Comparison of ENCODE assay signal across 6 cellular contexts in genomic region chr19:6393982-6394412, GRCh38. TPM values are rescaled to one million over a fixed set of nuclear protein-coding genes. Genes with fewer than 3 reads are reported as not detected.
DNase-seq lines count a peak whose midpoint lies in the region; TF ChIP-seq lines count a peak whose summit lies in the region.

No MANE protein-coding gene starts in this region.

- H3K4me3 Mint-ChIP-seq in progenitor cell of endocrine pancreas (ENCODE audit: low read depth): peak overlapping the region; percentile 90

- in situ Hi-C loops in astrocyte of the spinal cord (cut with HindIII; ENCODE audit: low sequenced_read_pairs): no loop called here

- peaks cover 4% of the 10 kb centered on the region for H3K36me3 Mint-ChIP-seq in progenitor cell of endocrine pancreas (ENCODE audit: insufficient read depth)

- peaks cover 20% of the 10 kb centered on the region for H3K4me1 Mint-ChIP-seq in progenitor cell of endocrine pancreas (ENCODE audit: low read depth)

- no peaks in the 10 kb centered on the region for H3K9me3 Mint-ChIP-seq in progenitor cell of endocrine pancreas (ENCODE audit: low read depth)

- peak overlapping the region; percentile 74 for H3K4me3 ChIP-seq in astrocyte of the spinal cord (ENCODE audit: low read depth, low read length)

- no peaks in the 10 kb centered on the region for H3K27me3 Mint-ChIP-seq in progenitor cell of endocrine pancreas

- TF ChIP-seq CTCF in astrocyte of the spinal cord (IDR thresholded peaks at IDR 0.05; ENCODE audit: low read depth, low read length): no peak
- TF ChIP-seq CTCF in progenitor cell of endocrine pancreas (IDR thresholded peaks at IDR 0.05; ENCODE audit: unreplicated experiment): no peak

- DNase-seq in SIG-M5 treated with dmso at 0.1 percent for 504 hours (lab: John Stamatoyannopoulos, UW; ENCODE audit: unreplicated experiment) (peak; percentile 71), SIG-M5 (lab: John Stamatoyannopoulos, UW) (no peak), astrocyte of the spinal cord (ENCODE audit: low read depth, low spot score) (no peak), progenitor cell of endocrine pancreas (ENCODE audit: low spot score, unreplicated experiment) (no peak), NCI-H526 (lab: John Stamatoyannopoulos, UW) (no peak), GM19238 (ENCODE audit: insufficient read length, low spot score) (no peak)

- H3K27ac Mint-ChIP-seq in progenitor cell of endocrine pancreas: peak overlapping the region; percentile 95

RNA-seq across cellular contexts. Expression of gene GTF2F1, which starts 1.0 kb away (rescaled TPM):
- total RNA-seq in progenitor cell of endocrine pancreas: 75.1 and 77.8 TPM in 2 replicates

RNA-seq across cellular contexts. Expression of gene PSPN, which starts 18.3 kb away (rescaled TPM):
- total RNA-seq in progenitor cell of endocrine pancreas: 4.3 TPM in 2 replicates

RNA-seq across cellular contexts. Expression of gene ALKBH7, which starts 21.4 kb away (rescaled TPM):
- 72.1 and 79.1 TPM in 2 replicates for total RNA-seq in progenitor cell of endocrine pancreas

RNA-seq across cellular contexts. Expression of gene KHSRP, which starts 30.6 kb away (rescaled TPM):
- 419 and 436 TPM in 2 replicates for total RNA-seq in progenitor cell of endocrine pancreas

RNA-seq across cellular contexts. Expression of gene CLPP, which starts 32.7 kb away (rescaled TPM):
- 58.0 and 61.3 TPM in 2 replicates for total RNA-seq in progenitor cell of endocrine pancreas
